In genomic region chr1:108644984-108645383, GRCh38 we compare ENCODE assay signal across 11 cellular contexts. TPM values are rescaled to one million over a fixed set of nuclear protein-coding genes. Genes with fewer than 3 reads are reported as not detected.
DNase-seq lines count a peak whose midpoint lies in the region; FAIRE-seq and TF ChIP-seq lines count a peak whose summit lies in the region.
"Had no signal": no experiment of that assay in that cellular context is flagged by ENCODE, and none has a peak within 500 bp of the region (broad histone marks: within the 10 kb centered on the region; RNA-seq: fewer than 3 reads in every experiment).

No MANE protein-coding gene starts in this region.

- TF ChIP-seq CTCF in esophagus squamous epithelium (IDR thresholded peaks at IDR 0.05): no peak

- peaks cover 0 to 4% (median 0%) of the 10 kb centered on the region in 3 donors for H3K36me3 ChIP-seq in esophagus squamous epithelium

- FAIRE-seq in H54 (lab: Jason Lieb, UNC): no peak
- FAIRE-seq: frontal cortex had no signal

- H3K27ac ChIP-seq in esophagus squamous epithelium: peak overlapping the region in 3 of 4 donors; percentile 5 to 83 (median 75)
- no peak overlapping the region for H3K27ac ChIP-seq in caudate nucleus (ENCODE audit: low read depth, low read length)

- H3K9me3 ChIP-seq in esophagus squamous epithelium: no peaks in the 10 kb centered on the region

- H3K4me1 ChIP-seq in esophagus squamous epithelium: peaks cover 7 to 24% (median 11%) of the 10 kb centered on the region in 3 donors

- intact Hi-C loops in esophagus squamous epithelium (cut with DNase I): loop anchor here (5.0 to 10.0 kb wide), 2 partner anchors 80 to 133 kb away; partner anchors contain the start of gene EEIG2

- peak; percentile 6 for DNase-seq in NCI-H69 (lab: John Stamatoyannopoulos, UW)
- peak; percentile 74 for DNase-seq in activated CD8-positive, alpha-beta memory T cell treated with anti-CD3 and anti-CD28 coated beads for 24 hours
- no peak for DNase-seq in esophagus squamous epithelium (lab: John Stamatoyannopoulos, UW)
- peak; percentile 8 to 66 (median 46) for DNase-seq in stimulated activated naive CD4-positive, alpha-beta T cell (lab: John Stamatoyannopoulos, UW)
- DNase-seq in H54 (ENCODE audit: insufficient read length, low spot score): no peak
- DNase-seq in caudate nucleus (lab: John Stamatoyannopoulos, UW): no peak
- DNase-seq in foreskin melanocyte: no peak
- no peak for DNase-seq in kidney glomerular epithelial cell (lab: John Stamatoyannopoulos, UW)
- DNase-seq: naive B cell, NCI-H2171 treated with DMSO at 0.1 percent for 48 hours had no signal

- TF ChIP-seq POLR2A in esophagus squamous epithelium (IDR thresholded peaks at IDR 0.05) (peak in 1 of 4 donors; percentile 15), H54 (IDR thresholded peaks at IDR 0.05; ENCODE audit: low read depth, low read length) (no peak)

- no peak overlapping the region for H3K4me3 ChIP-seq in esophagus squamous epithelium

- 32 to 46% methylated on average over 6 to 7 of the region's 7 CpGs for WGBS in esophagus squamous epithelium, 2 donors

- H3K27me3 ChIP-seq in esophagus squamous epithelium: no peaks in the 10 kb centered on the region

RNA-seq across cellular contexts. Expression of gene HENMT1, which starts 15.9 kb away (rescaled TPM):
- total RNA-seq in esophagus squamous epithelium: 1 to 10 TPM in 3 of 4 donors, under 1 TPM in 1; 0.80 to 4.6 (median 2.0) TPM

RNA-seq across cellular contexts. Expression of gene PRPF38B, which starts 47.1 kb away (rescaled TPM):
- total RNA-seq in esophagus squamous epithelium: 10 to 100 TPM; 14.4 to 38.1 (median 27.2) TPM

Comparison
In these comparisons a context has a peak if more than half of its experiments do, and no peak if none do; other contexts are left out.
1. DNase-seq: peak in NCI-H69 (single experiment), activated CD8-positive, alpha-beta memory T cell treated with anti-CD3 and anti-CD28 coated beads for 24 hours (single experiment) and stimulated activated naive CD4-positive, alpha-beta T cell (6 of 6); none in esophagus squamous epithelium (single experiment), H54 (single experiment), caudate nucleus (0 of 61), foreskin melanocyte (single experiment) and kidney glomerular epithelial cell (single experiment).